Comparison of ENCODE assay signal across 12 cellular contexts in genomic region chr6:163398796-163399195, GRCh38. TPM values are rescaled to one million over a fixed set of nuclear protein-coding genes. Genes with fewer than 3 reads are reported as not detected.
DNase-seq lines count a peak whose midpoint lies in the region; ATAC-seq and TF ChIP-seq lines count a peak whose summit lies in the region.
"Had no signal": no experiment of that assay in that cellular context is flagged by ENCODE, and none has a peak within 500 bp of the region (broad histone marks: within the 10 kb centered on the region; RNA-seq: fewer than 3 reads in every experiment).

No MANE protein-coding gene starts in this region.

- ATAC-seq in Right ventricle myocardium superior (ENCODE audit: poor library complexity): peak; percentile 56
- peak; percentile 18 for ATAC-seq in left colon
- ATAC-seq in upper lobe of right lung: peak; percentile 94
- no peak for ATAC-seq in HG02852 (IDR thresholded peaks at IDR 0.05; ENCODE audit: unreplicated experiment)

- intact Hi-C loops in Right ventricle myocardium superior (cut with DNase I): no loop called here
- intact Hi-C loops in cardiac septum (cut with DNase I): loop anchor here (5.0 kb wide), 1 partner anchor 41 kb away; no protein-coding TSS in a partner anchor
- intact Hi-C loops in left colon (cut with DNase I, micrococcal nuclease): no loop called here
- intact Hi-C loops in upper lobe of right lung (cut with DNase I): loop anchor here (10.0 kb wide), 1 partner anchor 214 kb away; no protein-coding TSS in a partner anchor

- H3K4me1 ChIP-seq in upper lobe of right lung: peaks cover 6% of the 10 kb centered on the region

- no peak overlapping the region for H3K27ac ChIP-seq in upper lobe of right lung
- H3K27ac ChIP-seq: VCaP had no signal

- H3K4me3 ChIP-seq in upper lobe of right lung: no peak overlapping the region
- H3K4me3 ChIP-seq: MG63 had no signal

- DNase-seq in Right ventricle myocardium superior (peak; percentile 74), cardiac septum (ENCODE audit: low spot score) (no peak), SKM-1 treated with dmso at 0.1 percent for 144 hours (lab: John Stamatoyannopoulos, UW; ENCODE audit: unreplicated experiment) (peak; percentile 78), left colon (peak; percentile 28 to 49), upper lobe of right lung (peak; percentile 77), midbrain (lab: John Stamatoyannopoulos, UW) (no peak), NCI-H69 (lab: John Stamatoyannopoulos, UW) (no peak)
- DNase-seq: activated effector memory CD4-positive, alpha-beta T cell treated with anti-CD3 and anti-CD28 coated beads, Interleukin-2, amount 50 U/mL, for 16 hours; MG63; stimulated activated CD4-positive, alpha-beta T cell treated with anti-CD3 and anti-CD28 coated beads, Interleukin-4, amount 100 ng/mL, for 1 hour had no signal

- no peaks in the 10 kb centered on the region for H3K9me3 ChIP-seq in upper lobe of right lung
- H3K9me3 ChIP-seq: MG63 had no signal

- TF ChIP-seq CTCF in upper lobe of right lung (IDR thresholded peaks at IDR 0.05): no peak

- no peaks in the 10 kb centered on the region for H3K27me3 ChIP-seq in upper lobe of right lung
- H3K27me3 ChIP-seq: MG63 had no signal

- H3K36me3 ChIP-seq in upper lobe of right lung: no peaks in the 10 kb centered on the region
- H3K36me3 ChIP-seq: MG63 had no signal

RNA-seq across cellular contexts. Expression of gene QKI, which starts 15.7 kb away (rescaled TPM):
- total RNA-seq in Right ventricle myocardium superior (477 TPM), cardiac septum (460 TPM), left colon (10 to 100 TPM; 12.9 to 31.8 TPM), upper lobe of right lung (234 TPM)

Comparison
In these comparisons a context has a peak if more than half of its experiments do, and no peak if none do; other contexts are left out.
1. DNase-seq: peak in Right ventricle myocardium superior (single experiment), SKM-1 treated with dmso at 0.1 percent for 144 hours (single experiment), left colon (2 of 2) and upper lobe of right lung (single experiment); none in cardiac septum (single experiment), midbrain (single experiment) and NCI-H69 (single experiment).
2. intact Hi-C loops: an anchor here in cardiac septum (5.0 kb wide) and upper lobe of right lung (10.0 kb wide); none called in Right ventricle myocardium superior and left colon.